In the genomic region with DNA sequence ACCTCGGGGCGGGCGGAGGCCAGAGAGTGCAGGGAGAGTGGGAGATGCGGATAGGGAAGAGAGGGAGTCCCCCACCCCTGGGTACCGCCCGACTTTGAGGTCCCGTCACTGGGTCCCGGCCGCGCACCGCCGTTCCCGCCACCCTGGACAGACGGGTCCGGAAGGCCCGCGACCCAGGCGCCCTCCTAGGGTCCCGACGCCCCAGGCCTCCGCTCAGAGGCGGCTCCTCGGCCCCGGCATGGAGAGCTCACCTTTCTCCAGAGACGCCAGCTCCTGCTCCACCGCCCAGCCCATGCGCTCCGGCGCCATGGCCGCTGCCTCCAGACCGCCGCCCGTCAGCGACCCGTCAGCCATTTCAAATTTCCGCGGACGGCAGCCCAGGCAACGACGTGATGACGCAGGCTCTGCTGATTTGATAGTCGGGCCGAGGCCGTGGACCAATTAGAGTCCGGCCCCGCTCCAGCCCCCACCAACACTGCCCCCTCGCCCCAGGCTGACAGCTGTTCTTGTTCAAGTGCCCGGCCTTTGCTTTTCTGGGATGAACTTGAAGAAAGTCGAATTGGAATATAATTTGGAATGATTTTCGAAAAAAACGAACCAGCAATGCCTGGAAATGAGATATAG, we compare ENCODE assay signal across 8 cellular contexts. TPM values are rescaled to one million over a fixed set of nuclear protein-coding genes. Genes with fewer than 3 reads are reported as not detected.
DNase-seq lines count a peak whose midpoint lies in the region; ATAC-seq and TF ChIP-seq lines count a peak whose summit lies in the region.

A gene with protein sequence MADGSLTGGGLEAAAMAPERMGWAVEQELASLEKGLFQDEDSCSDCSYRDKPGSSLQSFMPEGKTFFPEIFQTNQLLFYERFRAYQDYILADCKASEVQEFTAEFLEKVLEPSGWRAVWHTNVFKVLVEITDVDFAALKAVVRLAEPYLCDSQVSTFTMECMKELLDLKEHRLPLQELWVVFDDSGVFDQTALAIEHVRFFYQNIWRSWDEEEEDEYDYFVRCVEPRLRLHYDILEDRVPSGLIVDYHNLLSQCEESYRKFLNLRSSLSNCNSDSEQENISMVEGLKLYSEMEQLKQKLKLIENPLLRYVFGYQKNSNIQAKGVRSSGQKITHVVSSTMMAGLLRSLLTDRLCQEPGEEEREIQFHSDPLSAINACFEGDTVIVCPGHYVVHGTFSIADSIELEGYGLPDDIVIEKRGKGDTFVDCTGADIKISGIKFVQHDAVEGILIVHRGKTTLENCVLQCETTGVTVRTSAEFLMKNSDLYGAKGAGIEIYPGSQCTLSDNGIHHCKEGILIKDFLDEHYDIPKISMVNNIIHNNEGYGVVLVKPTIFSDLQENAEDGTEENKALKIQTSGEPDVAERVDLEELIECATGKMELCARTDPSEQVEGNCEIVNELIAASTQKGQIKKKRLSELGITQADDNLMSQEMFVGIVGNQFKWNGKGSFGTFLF (minus strand): TSS at position 374 of the 624 bp plus-strand sequence. CDS start 20 bp downstream, at position 354.

- H3K4me3 ChIP-seq in KMS-11 (IDR thresholded peaks at IDR 0.05; ENCODE audit: insufficient read depth, low read depth, low read length) (no peak within 1 kb of the TSS), foreskin fibroblast (ENCODE audit: low read depth in 1 of 2, low read length in 2 of 2) (peak within 1 kb of the TSS; percentile 71 to 85), neural progenitor cell (peak within 1 kb of the TSS; percentile 84), stomach smooth muscle (ENCODE audit: low read length in 2 of 2) (peak within 1 kb of the TSS; percentile 59 to 74)

- peaks cover 36% of the 10 kb centered on the region for H3K79me2 ChIP-seq in KMS-11 (ENCODE audit: insufficient read depth, low read depth)
- peaks cover 27% of the 10 kb centered on the region for H3K79me2 ChIP-seq in neural progenitor cell (ENCODE audit: low read depth)

- intact Hi-C loops in activated T-helper 2 cell treated with anti-CD3 and anti-CD28 coated beads, Interferon-gamma antibody, Interleukin-2, Interleukin-4, amounts not matched to agents 10 μg/mL and 5 μg/mL and 100 μg/mL, durations not matched to agents 14 hours and 24 hours and 36 hours (cut with micrococcal nuclease): loop anchor here (2.0 to 5.0 kb wide), 2 partner anchors 38 to 66 kb away; partner anchors contain the start of genes ORC6 and VPS35

- H2AFZ ChIP-seq in KMS-11 (ENCODE audit: low read depth): peak within 1 kb of the TSS; percentile 81
- peak within 1 kb of the TSS; percentile 74 for H2AFZ ChIP-seq in neural progenitor cell (replicated peaks)

- H3K4me1 ChIP-seq in KMS-11 (ENCODE audit: low read depth, poor library complexity, severe bottlenecking) (peaks cover 12% of the 10 kb centered on the region), neural progenitor cell (peaks cover 10% of the 10 kb centered on the region), stomach smooth muscle (ENCODE audit: control insufficient read depth, insufficient read depth, low read length) (peaks cover 4% of the 10 kb centered on the region)

- H4K20me1 ChIP-seq in KMS-11 (ENCODE audit: insufficient read depth) (no peaks in the 10 kb centered on the region), neural progenitor cell (ENCODE audit: low read depth) (no peaks in the 10 kb centered on the region)

- H3K9me3 ChIP-seq in neural progenitor cell (ENCODE audit: low read depth) (no peaks in the 10 kb centered on the region), stomach smooth muscle (ENCODE audit: control insufficient read depth in 2 of 2, low read length in 2 of 2) (no peaks in the 10 kb centered on the region)

- peaks cover 28% of the 10 kb centered on the region for H3K36me3 Mint-ChIP-seq in activated T-helper 2 cell treated with anti-CD3 and anti-CD28 coated beads, Interferon-gamma antibody, Interleukin-2, Interleukin-4, amounts not matched to agents 10 μg/mL and 5 μg/mL and 100 μg/mL, durations not matched to agents 14 hours and 24 hours and 36 hours (ENCODE audit: low read depth)
- no peaks in the 10 kb centered on the region for H3K36me3 Mint-ChIP-seq in neural progenitor cell

- H3K9ac ChIP-seq in KMS-11: peak within 1 kb of the TSS; percentile 84
- H3K9ac ChIP-seq in neural progenitor cell: peak within 1 kb of the TSS; percentile 68
- no peak within 1 kb of the TSS for H3K9ac ChIP-seq in stomach smooth muscle (ENCODE audit: low read length in 2 of 2)

- no peaks in the 10 kb centered on the region for H3K27me3 Mint-ChIP-seq in activated T-helper 2 cell treated with anti-CD3 and anti-CD28 coated beads, Interferon-gamma antibody, Interleukin-2, Interleukin-4, amounts not matched to agents 10 μg/mL and 5 μg/mL and 100 μg/mL, durations not matched to agents 14 hours and 24 hours and 36 hours (ENCODE audit: low read depth)
- no peaks in the 10 kb centered on the region for H3K27me3 Mint-ChIP-seq in neural progenitor cell (ENCODE audit: insufficient read depth, low read depth)

- H3K36me3 ChIP-seq in KMS-11 (ENCODE audit: insufficient read depth): peaks cover 2% of the 10 kb centered on the region; the same call in 1 of the 2 replicates
- H3K36me3 ChIP-seq in neural progenitor cell: peaks cover 8% of the 10 kb centered on the region
- no peaks in the 10 kb centered on the region for H3K36me3 ChIP-seq in stomach smooth muscle (ENCODE audit: control insufficient read depth in 2 of 2, insufficient read depth in 2 of 2, low read length in 2 of 2)

- DNase-seq in EH (ENCODE audit: low read depth) (peak; percentile 90), RPMI7951 (ENCODE audit: low read depth) (peak; percentile 91), foreskin fibroblast (peak; percentile 84 to 96), neural progenitor cell (ENCODE audit: low spot score) (peak; percentile 90)
- peak; percentile 82 for DNase-seq in activated T-helper 2 cell treated with anti-CD3 and anti-CD28 coated beads, Interferon-gamma antibody, Interleukin-2, Interleukin-4, amounts not matched to agents 10 μg/mL and 5 μg/mL and 100 μg/mL, durations not matched to agents 14 hours and 24 hours and 36 hours (ENCODE audit: low spot score)

- H3K27me3 ChIP-seq in KMS-11 (ENCODE audit: insufficient read depth, low read depth) (no peaks in the 10 kb centered on the region), neural progenitor cell (no peaks in the 10 kb centered on the region), stomach smooth muscle (ENCODE audit: control insufficient read depth in 1 of 2, insufficient read depth in 2 of 2, low read length in 2 of 2) (peaks cover 0 to 2% of the 10 kb centered on the region in 2 donors)

- H3K27ac Mint-ChIP-seq in activated T-helper 2 cell treated with anti-CD3 and anti-CD28 coated beads, Interferon-gamma antibody, Interleukin-2, Interleukin-4, amounts not matched to agents 10 μg/mL and 5 μg/mL and 100 μg/mL, durations not matched to agents 14 hours and 24 hours and 36 hours: peak within 1 kb of the TSS; percentile 96
- H3K27ac Mint-ChIP-seq in neural progenitor cell: peak within 1 kb of the TSS; percentile 89

- H3K9me3 Mint-ChIP-seq in activated T-helper 2 cell treated with anti-CD3 and anti-CD28 coated beads, Interferon-gamma antibody, Interleukin-2, Interleukin-4, amounts not matched to agents 10 μg/mL and 5 μg/mL and 100 μg/mL, durations not matched to agents 14 hours and 24 hours and 36 hours: no peaks in the 10 kb centered on the region
- no peaks in the 10 kb centered on the region for H3K9me3 Mint-ChIP-seq in neural progenitor cell

- peak within 1 kb of the TSS; percentile 96 for H3K4me3 Mint-ChIP-seq in activated T-helper 2 cell treated with anti-CD3 and anti-CD28 coated beads, Interferon-gamma antibody, Interleukin-2, Interleukin-4, amounts not matched to agents 10 μg/mL and 5 μg/mL and 100 μg/mL, durations not matched to agents 14 hours and 24 hours and 36 hours (ENCODE audit: low read depth)
- H3K4me3 Mint-ChIP-seq in neural progenitor cell: peak within 1 kb of the TSS; percentile 95

- peaks cover 4% of the 10 kb centered on the region for H3F3A ChIP-seq in neural progenitor cell (ENCODE audit: low read depth)

- TF ChIP-seq CTCF in KMS-11 (conservative IDR thresholded peaks at IDR 0.05; ENCODE audit: low read depth, low read length) (no peak), foreskin fibroblast (IDR thresholded peaks at IDR 0.05; ENCODE audit: low read depth, low read length) (no peak), neural progenitor cell (IDR thresholded peaks at IDR 0.05) (no peak)

- H3K4me2 ChIP-seq in KMS-11: peak within 1 kb of the TSS; percentile 99
- peak within 1 kb of the TSS; percentile 93 for H3K4me2 ChIP-seq in neural progenitor cell

- ATAC-seq in GM21786 (IDR thresholded peaks at IDR 0.05; ENCODE audit: unreplicated experiment): peak; percentile 87

- H3K27ac ChIP-seq in KMS-11 (peak within 1 kb of the TSS; percentile 67), neural progenitor cell (no peak within 1 kb of the TSS), stomach smooth muscle (ENCODE audit: low read length) (no peak within 1 kb of the TSS)

- peaks cover 21% of the 10 kb centered on the region for H3K4me1 Mint-ChIP-seq in activated T-helper 2 cell treated with anti-CD3 and anti-CD28 coated beads, Interferon-gamma antibody, Interleukin-2, Interleukin-4, amounts not matched to agents 10 μg/mL and 5 μg/mL and 100 μg/mL, durations not matched to agents 14 hours and 24 hours and 36 hours (ENCODE audit: low read depth)
- peaks cover 15% of the 10 kb centered on the region for H3K4me1 Mint-ChIP-seq in neural progenitor cell

RNA-seq across cellular contexts. Expression of the gene that starts here (rescaled TPM):
- 56.6 and 61.0 TPM in 2 replicates for total RNA-seq in RPMI7951 (2014; rRNA removed; shearing (Covaris generic))
- 45.6 and 46.9 TPM in 2 replicates for total RNA-seq in activated T-helper 2 cell treated with anti-CD3 and anti-CD28 coated beads, Interferon-gamma antibody, Interleukin-2, Interleukin-4, amounts not matched to agents 10 μg/mL and 5 μg/mL and 100 μg/mL, durations not matched to agents 14 hours and 24 hours and 36 hours
- total RNA-seq in neural progenitor cell (ENCODE audit: low replicate concordance): 13.4 and 18.7 TPM in 2 replicates

Comparison
In these comparisons a context has a peak if more than half of its experiments do, and no peak if none do; other contexts are left out.
1. H3K9ac ChIP-seq: peak in KMS-11 (single experiment) and neural progenitor cell (single experiment); none in stomach smooth muscle (0 of 2).
2. Peak in every context shown above with its lines, with median percentiles within 50 percentile points of each other: DNase-seq.